Comparison of ENCODE assay signal across 1 cellular context in the genomic region with DNA sequence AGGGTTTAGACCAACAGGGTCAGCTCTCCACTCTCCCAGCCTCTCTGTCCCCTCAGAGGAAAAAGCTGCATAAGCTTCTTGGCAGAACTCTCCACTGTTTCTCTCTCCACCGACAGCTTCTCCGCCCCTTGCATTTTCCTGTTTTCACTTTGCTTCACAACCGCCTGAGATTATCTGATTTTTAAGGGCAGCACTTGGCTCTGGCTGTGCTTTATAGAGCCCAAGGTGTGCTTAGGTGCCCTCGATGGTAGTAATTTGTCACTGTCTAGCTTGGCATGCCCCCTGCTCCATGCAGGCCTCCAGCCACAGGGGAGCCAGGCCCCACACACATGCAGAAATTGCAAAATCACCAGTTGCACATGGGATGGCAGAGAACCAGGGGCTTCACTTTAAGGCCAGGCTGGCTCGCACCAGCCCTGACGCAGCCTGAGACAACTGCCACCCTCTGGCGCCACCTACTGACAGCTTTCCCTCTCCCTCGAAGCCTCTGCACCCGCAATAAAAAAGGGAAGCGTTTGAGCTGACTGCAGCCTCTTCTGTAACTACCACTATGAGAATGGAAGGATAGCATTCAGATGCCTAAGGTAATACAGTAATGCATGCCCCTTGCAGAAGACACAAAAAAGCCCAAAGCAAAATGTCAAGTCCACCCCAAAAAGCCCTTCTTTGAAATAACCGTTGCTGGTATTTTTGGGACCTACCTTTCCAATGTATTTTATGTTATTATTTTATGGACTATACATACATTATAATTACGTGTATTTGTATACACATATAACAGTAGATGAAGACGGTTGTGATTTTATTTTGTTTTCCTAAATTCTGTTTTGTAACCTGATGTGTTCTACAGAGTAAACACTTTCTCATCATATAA.
TF ChIP-seq lines count a peak whose summit lies in the region.

No MANE protein-coding gene starts in this region.

TF ChIP-seq in K562, 482 proteins besides CTCF, POLR2A, EP300 and RAD21 (continued from another document):
- no peak for TF ChIP-seq CTCFL (IDR thresholded peaks at IDR 0.05; ENCODE audit: borderline replicate concordance, insufficient read depth, low read depth, low read length, poor library complexity, severe bottlenecking)
- no peak for TF ChIP-seq ZNF586 (CRISPR knock-in tag; conservative IDR thresholded peaks at IDR 0.05)
- no peak for TF ChIP-seq MYC (IDR thresholded peaks at IDR 0.05; ENCODE audit: low read depth, low read length)
- TF ChIP-seq MYC (CRISPR knock-in tag; IDR thresholded peaks at IDR 0.05; ENCODE audit: borderline replicate concordance, low read depth), result no peak
- TF ChIP-seq KHSRP (IDR thresholded peaks at IDR 0.05), result no peak
- TF ChIP-seq RB1 (IDR thresholded peaks at IDR 0.05; ENCODE audit: low read depth), result 0 out of 2 replicates have a peak, but pooled peaks have one; percentile 29
- TF ChIP-seq CREM (IDR thresholded peaks at IDR 0.05; ENCODE audit: low read depth), result peak; percentile 32; the same call in 1 of the 2 replicates
- no peak for TF ChIP-seq ZNF75A (CRISPR knock-in tag; IDR thresholded peaks at IDR 0.05)
- TF ChIP-seq MTA3 (IDR thresholded peaks at IDR 0.05; ENCODE audit: borderline replicate concordance), result no peak; the same call in 1 of the 2 replicates
- TF ChIP-seq U2AF1 (optimal IDR thresholded peaks at IDR 0.05; ENCODE audit: low read depth, low read length), result no peak
- no peak for TF ChIP-seq XRCC5 (IDR thresholded peaks at IDR 0.05; ENCODE audit: low read depth, low read length)
- peak; percentile 90 for TF ChIP-seq SMC3 (conservative IDR thresholded peaks at IDR 0.05; ENCODE audit: insufficient read depth, low read depth, low read length)
- TF ChIP-seq GABPB1 (CRISPR knock-in tag; IDR thresholded peaks at IDR 0.05), result no peak
- no peak for TF ChIP-seq ZNF589 (CRISPR knock-in tag; IDR thresholded peaks at IDR 0.05; ENCODE audit: low read depth)
- TF ChIP-seq, protein P1, sequence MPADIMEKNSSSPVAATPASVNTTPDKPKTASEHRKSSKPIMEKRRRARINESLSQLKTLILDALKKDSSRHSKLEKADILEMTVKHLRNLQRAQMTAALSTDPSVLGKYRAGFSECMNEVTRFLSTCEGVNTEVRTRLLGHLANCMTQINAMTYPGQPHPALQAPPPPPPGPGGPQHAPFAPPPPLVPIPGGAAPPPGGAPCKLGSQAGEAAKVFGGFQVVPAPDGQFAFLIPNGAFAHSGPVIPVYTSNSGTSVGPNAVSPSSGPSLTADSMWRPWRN (IDR thresholded peaks at IDR 0.05; ENCODE audit: low read depth), result no peak
- TF ChIP-seq, protein P2, sequence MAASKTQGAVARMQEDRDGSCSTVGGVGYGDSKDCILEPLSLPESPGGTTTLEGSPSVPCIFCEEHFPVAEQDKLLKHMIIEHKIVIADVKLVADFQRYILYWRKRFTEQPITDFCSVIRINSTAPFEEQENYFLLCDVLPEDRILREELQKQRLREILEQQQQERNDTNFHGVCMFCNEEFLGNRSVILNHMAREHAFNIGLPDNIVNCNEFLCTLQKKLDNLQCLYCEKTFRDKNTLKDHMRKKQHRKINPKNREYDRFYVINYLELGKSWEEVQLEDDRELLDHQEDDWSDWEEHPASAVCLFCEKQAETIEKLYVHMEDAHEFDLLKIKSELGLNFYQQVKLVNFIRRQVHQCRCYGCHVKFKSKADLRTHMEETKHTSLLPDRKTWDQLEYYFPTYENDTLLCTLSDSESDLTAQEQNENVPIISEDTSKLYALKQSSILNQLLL (CRISPR knock-in tag; IDR thresholded peaks at IDR 0.05; ENCODE audit: borderline replicate concordance), result no peak
- TF ChIP-seq, protein P3, sequence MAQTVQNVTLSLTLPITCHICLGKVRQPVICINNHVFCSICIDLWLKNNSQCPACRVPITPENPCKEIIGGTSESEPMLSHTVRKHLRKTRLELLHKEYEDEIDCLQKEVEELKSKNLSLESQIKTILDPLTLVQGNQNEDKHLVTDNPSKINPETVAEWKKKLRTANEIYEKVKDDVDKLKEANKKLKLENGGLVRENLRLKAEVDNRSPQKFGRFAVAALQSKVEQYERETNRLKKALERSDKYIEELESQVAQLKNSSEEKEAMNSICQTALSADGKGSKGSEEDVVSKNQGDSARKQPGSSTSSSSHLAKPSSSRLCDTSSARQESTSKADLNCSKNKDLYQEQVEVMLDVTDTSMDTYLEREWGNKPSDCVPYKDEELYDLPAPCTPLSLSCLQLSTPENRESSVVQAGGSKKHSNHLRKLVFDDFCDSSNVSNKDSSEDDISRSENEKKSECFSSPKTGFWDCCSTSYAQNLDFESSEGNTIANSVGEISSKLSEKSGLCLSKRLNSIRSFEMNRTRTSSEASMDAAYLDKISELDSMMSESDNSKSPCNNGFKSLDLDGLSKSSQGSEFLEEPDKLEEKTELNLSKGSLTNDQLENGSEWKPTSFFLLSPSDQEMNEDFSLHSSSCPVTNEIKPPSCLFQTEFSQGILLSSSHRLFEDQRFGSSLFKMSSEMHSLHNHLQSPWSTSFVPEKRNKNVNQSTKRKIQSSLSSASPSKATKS (CRISPR knock-in tag; IDR thresholded peaks at IDR 0.05), result no peak
- TF ChIP-seq STAG1 (CRISPR knock-in tag; IDR thresholded peaks at IDR 0.05; ENCODE audit: borderline replicate concordance), result peak; percentile 62; the same call in 1 of the 2 replicates
- TF ChIP-seq ARID2 (IDR thresholded peaks at IDR 0.05), result peak; percentile 58; the same call in 1 of the 2 replicates
- TF ChIP-seq BRF1 (IDR thresholded peaks at IDR 0.05; ENCODE audit: borderline replicate concordance, extremely low read depth, insufficient read length), result no peak
- TF ChIP-seq ZNF79 (CRISPR knock-in tag; IDR thresholded peaks at IDR 0.05; ENCODE audit: low read depth), result no peak
- peak; percentile 59 for TF ChIP-seq DEAF1 (CRISPR knock-in tag; IDR thresholded peaks at IDR 0.05)
- TF ChIP-seq TSC22D4 (tag; IDR thresholded peaks at IDR 0.05), result no peak
- no peak for TF ChIP-seq ZKSCAN3 (CRISPR knock-in tag; IDR thresholded peaks at IDR 0.05)
- TF ChIP-seq AFF4 (CRISPR knock-in tag; IDR thresholded peaks at IDR 0.05), result no peak
- no peak for TF ChIP-seq PHTF2 (CRISPR knock-in tag; IDR thresholded peaks at IDR 0.05)
- no peak for TF ChIP-seq MEF2A (IDR thresholded peaks at IDR 0.05; ENCODE audit: control insufficient read depth, low read depth, low read length)
- TF ChIP-seq TCFL5 (CRISPR knock-in tag; conservative IDR thresholded peaks at IDR 0.05), result no peak
